In the genomic region with DNA sequence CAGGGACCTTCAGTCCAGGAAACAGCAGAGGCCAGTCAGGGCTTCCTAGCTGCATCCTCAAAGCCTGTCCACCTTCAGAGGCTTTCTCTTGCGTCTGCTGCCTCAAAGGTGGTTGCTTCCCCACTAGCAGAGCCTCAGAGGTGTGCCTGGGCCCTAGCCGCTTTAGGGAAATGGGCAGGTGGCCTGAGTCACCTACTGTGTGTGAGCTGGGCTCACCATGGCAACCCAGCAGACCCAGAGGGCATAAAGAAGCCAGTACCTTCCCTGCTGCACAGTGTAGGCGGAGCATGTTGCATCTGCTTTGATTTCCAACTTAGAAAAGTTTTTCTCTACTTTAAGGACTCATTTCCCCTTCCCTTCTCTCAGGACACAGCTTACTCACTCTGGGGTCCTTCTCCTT, we compare ENCODE assay signal across 9 cellular contexts. TPM values are rescaled to one million over a fixed set of nuclear protein-coding genes. Genes with fewer than 3 reads are reported as not detected.
DNase-seq lines count a peak whose midpoint lies in the region; ATAC-seq and TF ChIP-seq lines count a peak whose summit lies in the region.
"Had no signal": no experiment of that assay in that cellular context is flagged by ENCODE, and none has a peak within 500 bp of the region (broad histone marks: within the 10 kb centered on the region; RNA-seq: fewer than 3 reads in every experiment).

No MANE protein-coding gene starts in this region.

- no peak overlapping the region for H3K4me3 Mint-ChIP-seq in activated CD4-positive, alpha-beta T cell treated with anti-CD3 and anti-CD28 coated beads, Interleukin-2, amount 10 ng/mL, durations not matched to agents 24 days and 14 days

- TF ChIP-seq CTCF in right atrium auricular region (IDR thresholded peaks at IDR 0.05): no peak
- no peak for TF ChIP-seq CTCF in hepatocyte (IDR thresholded peaks at IDR 0.05; ENCODE audit: poor library complexity)
- TF ChIP-seq CTCF in omental fat pad (IDR thresholded peaks at IDR 0.05): no peak

- H3K9me2 ChIP-seq in hepatocyte (replicated peaks; ENCODE audit: insufficient read depth): no peaks in the 10 kb centered on the region

- H3K9me3 Mint-ChIP-seq in activated CD4-positive, alpha-beta T cell treated with anti-CD3 and anti-CD28 coated beads, Interleukin-2, amount 10 ng/mL, durations not matched to agents 24 days and 14 days: no peaks in the 10 kb centered on the region

- peaks cover 36% of the 10 kb centered on the region for H3K4me1 Mint-ChIP-seq in activated CD4-positive, alpha-beta T cell treated with anti-CD3 and anti-CD28 coated beads, Interleukin-2, amount 10 ng/mL, durations not matched to agents 24 days and 14 days

- H3K27ac Mint-ChIP-seq in activated CD4-positive, alpha-beta T cell treated with anti-CD3 and anti-CD28 coated beads, Interleukin-2, amount 10 ng/mL, durations not matched to agents 24 days and 14 days: peak overlapping the region; percentile 78

- intact Hi-C loops in right cardiac atrium (cut with DNase I) (no loop called here), head of caudate nucleus (cut with DNase I) (no loop called here)
- intact Hi-C loops in activated CD4-positive, alpha-beta T cell treated with anti-CD3 and anti-CD28 coated beads, Interleukin-2, amount 10 ng/mL, durations not matched to agents 24 days and 14 days (cut with micrococcal nuclease): no loop called here

- H3K9me3 ChIP-seq in right cardiac atrium (ENCODE audit: control insufficient read depth, low read length) (no peaks in the 10 kb centered on the region), right atrium auricular region (no peaks in the 10 kb centered on the region), hepatocyte (ENCODE audit: low read depth) (no peaks in the 10 kb centered on the region)

- H3K27me3 Mint-ChIP-seq in activated CD4-positive, alpha-beta T cell treated with anti-CD3 and anti-CD28 coated beads, Interleukin-2, amount 10 ng/mL, durations not matched to agents 24 days and 14 days: no peaks in the 10 kb centered on the region

- H3K36me3 ChIP-seq in right atrium auricular region (no peaks in the 10 kb centered on the region), hepatocyte (replicated peaks; ENCODE audit: insufficient read depth, low read depth) (no peaks in the 10 kb centered on the region), urinary bladder (ENCODE audit: insufficient read depth) (no peaks in the 10 kb centered on the region)

- no peak overlapping the region for H2AFZ ChIP-seq in hepatocyte

- DNase-seq in right cardiac atrium: no peak
- no peak for DNase-seq in right atrium auricular region (ENCODE audit: low spot score)
- peak; percentile 60 for DNase-seq in activated CD4-positive, alpha-beta T cell treated with anti-CD3 and anti-CD28 coated beads, Interleukin-2, amount 10 ng/mL, durations not matched to agents 24 days and 14 days
- DNase-seq in hepatocyte (ENCODE audit: low spot score): no peak
- no peak for DNase-seq in head of caudate nucleus
- no peak for DNase-seq in omental fat pad (ENCODE audit: low spot score)
- DNase-seq: NCI-H226 had no signal

- H3K27ac ChIP-seq in right cardiac atrium (ENCODE audit: low read length) (peak overlapping the region; percentile 15), right atrium auricular region (peak overlapping the region in 1 of 2 donors; percentile 68), hepatocyte (peak overlapping the region; percentile 25), urinary bladder (ENCODE audit: low read depth) (peak overlapping the region; percentile 19)

- peaks cover 6% of the 10 kb centered on the region for H4K20me1 ChIP-seq in hepatocyte (ENCODE audit: insufficient read depth, poor library complexity, severe bottlenecking)

- no peak overlapping the region for H3K4me3 ChIP-seq in right cardiac atrium (ENCODE audit: low read length)
- H3K4me3 ChIP-seq in right atrium auricular region: no peak overlapping the region
- no peak overlapping the region for H3K4me3 ChIP-seq in hepatocyte
- no peak overlapping the region for H3K4me3 ChIP-seq in urinary bladder (ENCODE audit: low read depth, low read length)

- no peaks in the 10 kb centered on the region for H3K27me3 ChIP-seq in right cardiac atrium (ENCODE audit: control insufficient read depth, insufficient read depth)
- H3K27me3 ChIP-seq in right atrium auricular region: no peaks in the 10 kb centered on the region
- H3K27me3 ChIP-seq in hepatocyte: no peaks in the 10 kb centered on the region

- WGBS in right cardiac atrium: 96% methylated on average over 3 of the region's 3 CpGs
- 84% methylated on average over 3 of the region's 3 CpGs for WGBS in hepatocyte (ENCODE audit: low lambda C conversion rate, missing lambda C conversion rate)
- WGBS in urinary bladder: 93% methylated on average over 3 of the region's 3 CpGs

- peaks cover 11% of the 10 kb centered on the region for H3K36me3 Mint-ChIP-seq in activated CD4-positive, alpha-beta T cell treated with anti-CD3 and anti-CD28 coated beads, Interleukin-2, amount 10 ng/mL, durations not matched to agents 24 days and 14 days (ENCODE audit: low read depth)

- peaks cover 42% of the 10 kb centered on the region for H3K4me1 ChIP-seq in right cardiac atrium (ENCODE audit: control insufficient read depth, insufficient read depth, low read length)
- peaks cover 0 to 79% of the 10 kb centered on the region in 2 donors for H3K4me1 ChIP-seq in right atrium auricular region
- peaks cover 62% of the 10 kb centered on the region for H3K4me1 ChIP-seq in hepatocyte (ENCODE audit: insufficient read depth)
- no peaks in the 10 kb centered on the region for H3K4me1 ChIP-seq in urinary bladder (ENCODE audit: insufficient read depth)

- no peak overlapping the region for H3K4me2 ChIP-seq in hepatocyte

- peaks cover 87% of the 10 kb centered on the region for H3K79me2 ChIP-seq in hepatocyte

- ATAC-seq in right cardiac atrium (no peak), GM18519 (IDR thresholded peaks at IDR 0.05; ENCODE audit: low FRiP score, unreplicated experiment) (no peak), omental fat pad (ENCODE audit: low FRiP score) (no peak)

RNA-seq across cellular contexts. Expression of a gene that starts 12.5 kb away (rescaled TPM):
- 10 to 100 TPM; 22.8 to 39.3 (median 35.4) TPM for total RNA-seq in right cardiac atrium
- polyA plus RNA-seq in right cardiac atrium: 21.5 TPM
- 10 to 100 TPM; 20.0 to 28.3 TPM for total RNA-seq in right atrium auricular region
- total RNA-seq in activated CD4-positive, alpha-beta T cell treated with anti-CD3 and anti-CD28 coated beads, Interleukin-2, amount 10 ng/mL, durations not matched to agents 24 days and 14 days: 25.5 and 27.1 TPM in 2 replicates
- 9.7 and 13.3 TPM in 2 replicates for total RNA-seq in hepatocyte
- 29.8 and 31.3 TPM in 2 replicates for polyA plus RNA-seq in hepatocyte
- 9.7 TPM for total RNA-seq in urinary bladder
- polyA plus RNA-seq in urinary bladder: 18.3 TPM
- total RNA-seq in omental fat pad: 10 to 100 TPM in 2 of 4 donors, 1 to 10 TPM in 2; 6.1 to 12.0 (median 10.0) TPM
